ENCODE assay signal across 8 cellular contexts in genomic region chr2:238231251-238231793, GRCh38. TPM values are rescaled to one million over a fixed set of nuclear protein-coding genes. Genes with fewer than 3 reads are reported as not detected.
A peak's percentile ranks its signal among the peaks of the same experiment; 100 is the strongest.
DNase-seq lines count a peak whose midpoint lies in the region; ATAC-seq and TF ChIP-seq lines count a peak whose summit lies in the region.

No MANE protein-coding gene starts in this region.

- H3K4me3 ChIP-seq in adipocyte (ENCODE audit: low read length) (peak overlapping the region; percentile 75), rectal smooth muscle tissue (ENCODE audit: low read length) (peak overlapping the region; percentile 62), upper lobe of left lung (peak overlapping the region; percentile 43 to 76 (median 65))

- ATAC-seq in GM21390 (IDR thresholded peaks at IDR 0.05; ENCODE audit: unreplicated experiment), result peak; percentile 57
- peak; percentile 72 to 91 for ATAC-seq in upper lobe of left lung (ENCODE audit: low FRiP score in 2 of 2)

- no peak for TF ChIP-seq EP300 in upper lobe of left lung (IDR thresholded peaks at IDR 0.05)

- TF ChIP-seq POLR2A in upper lobe of left lung (IDR thresholded peaks at IDR 0.05), result peak in 1 of 4 donors; percentile 47

- WGBS in upper lobe of left lung, 2 donors, result 2 to 8% methylated on average over 10 to 42 of the region's 46 CpGs

- TF ChIP-seq CTCF in upper lobe of left lung (IDR thresholded peaks at IDR 0.05), result peak in 1 of 6 experiments; percentile 24

- H3K9ac ChIP-seq in adipocyte (ENCODE audit: low read length) (peak overlapping the region; percentile 66), rectal smooth muscle tissue (ENCODE audit: low read length) (peak overlapping the region; percentile 10)

- H3K27me3 ChIP-seq in adipocyte (replicated peaks; ENCODE audit: control insufficient read depth, insufficient read depth, low read length), result peaks cover 23% of the 10 kb centered on the region
- H3K27me3 ChIP-seq in rectal smooth muscle tissue (ENCODE audit: control insufficient read depth, insufficient read depth, low read length), result no peaks in the 10 kb centered on the region
- no peaks in the 10 kb centered on the region for H3K27me3 ChIP-seq in upper lobe of left lung

- DNase-seq in AG08395 (ENCODE audit: low spot score), result peak; percentile 63
- DNase-seq in RPMI7951 (ENCODE audit: low read depth), result peak; percentile 55
- peak; percentile 73 for DNase-seq in adipocyte (ENCODE audit: low read depth)
- DNase-seq in hepatic stellate cell (ENCODE audit: low spot score), result peak; percentile 84
- peak; percentile 88 to 97 for DNase-seq in upper lobe of left lung
- DNase-seq in NCI-H1048 (lab: John Stamatoyannopoulos, UW), result no peak

- H3K36me3 ChIP-seq in adipocyte (ENCODE audit: control insufficient read depth, insufficient read depth, low read length, severe bottlenecking), result no peaks in the 10 kb centered on the region
- no peaks in the 10 kb centered on the region for H3K36me3 ChIP-seq in rectal smooth muscle tissue (ENCODE audit: control insufficient read depth, insufficient read depth, low read length)
- H3K36me3 ChIP-seq in upper lobe of left lung, result peaks cover 0 to 3% (median 1%) of the 10 kb centered on the region in 4 donors

- H3K27ac ChIP-seq in rectal smooth muscle tissue (ENCODE audit: low read depth, low read length), result peak overlapping the region; percentile 10
- H3K27ac ChIP-seq in upper lobe of left lung, result peak overlapping the region in 3 of 4 donors; percentile 9 to 70 (median 15)

- H3K9me3 ChIP-seq in adipocyte (ENCODE audit: control insufficient read depth, low read length) (no peaks in the 10 kb centered on the region), upper lobe of left lung (no peaks in the 10 kb centered on the region)

- H3K4me1 ChIP-seq in adipocyte (ENCODE audit: control insufficient read depth, insufficient read depth, low read length) (no peaks in the 10 kb centered on the region), rectal smooth muscle tissue (ENCODE audit: control insufficient read depth, insufficient read depth, low read length) (peaks cover 16% of the 10 kb centered on the region), upper lobe of left lung (peaks cover 5 to 34% (median 11%) of the 10 kb centered on the region in 4 donors)

RNA-seq across cellular contexts. Expression of gene HES6, which starts 8.5 kb away (rescaled TPM):
- 8.3 and 22.7 TPM in 2 replicates for total RNA-seq in RPMI7951 (2014; rRNA removed; shearing (Covaris generic))
- total RNA-seq in upper lobe of left lung, result 10 to 100 TPM in 3 of 6 donors, 1 to 10 TPM in 3; 5.2 to 15.8 (median 9.4) TPM

RNA-seq across cellular contexts. Expression of gene ILKAP, which starts 27.8 kb away (rescaled TPM):
- total RNA-seq in RPMI7951 (2014; rRNA removed; shearing (Covaris generic)), result 20.5 and 20.7 TPM in 2 replicates
- 10 to 100 TPM; 35.2 to 67.1 (median 40.7) TPM for total RNA-seq in upper lobe of left lung

RNA-seq across cellular contexts. Expression of gene PER2, which starts 57.1 kb away (rescaled TPM):
- 4.0 and 4.2 TPM in 2 replicates for total RNA-seq in RPMI7951 (2014; rRNA removed; shearing (Covaris generic))
- 10 to 100 TPM; 12.9 to 28.7 (median 18.1) TPM for total RNA-seq in upper lobe of left lung
